In the genomic region with DNA sequence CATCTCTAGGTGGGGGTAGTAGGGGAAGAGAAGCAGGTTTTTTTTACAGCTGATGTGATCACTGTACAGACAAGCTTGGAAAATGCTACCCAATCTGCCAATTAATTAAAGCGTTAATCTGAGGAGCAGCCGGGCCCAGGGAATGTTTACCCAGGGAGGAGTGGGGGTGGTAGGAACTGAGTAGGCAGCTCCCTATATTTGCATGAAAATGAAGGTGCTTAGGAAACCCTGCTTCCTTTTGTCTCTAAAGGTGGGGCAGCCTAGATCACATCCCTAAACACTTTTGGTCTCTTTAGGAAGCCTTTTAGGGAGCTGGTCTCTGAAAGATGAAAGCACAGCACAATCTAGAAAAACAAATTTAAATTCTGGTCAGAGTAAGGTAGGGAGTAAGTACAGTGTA, we compare ENCODE assay signal across 11 cellular contexts. TPM values are rescaled to one million over a fixed set of nuclear protein-coding genes. Genes with fewer than 3 reads are reported as not detected.
DNase-seq lines count a peak whose midpoint lies in the region; ATAC-seq and TF ChIP-seq lines count a peak whose summit lies in the region.
"Had no signal": no experiment of that assay in that cellular context is flagged by ENCODE, and none has a peak within 500 bp of the region (broad histone marks: within the 10 kb centered on the region; RNA-seq: fewer than 3 reads in every experiment).

No MANE protein-coding gene starts in this region.

- POLR2A ChIA-PET in IMR-90 (lab: Charles Lee; ENCODE audit: unreplicated experiment) = no interaction called here

- no peak overlapping the region for H2AK9ac ChIP-seq in IMR-90 (replicated peaks; ENCODE audit: low read depth, low read length, poor library complexity)

- dilution Hi-C loops in IMR-90 (cut with HindIII; ENCODE audit: low sequenced_read_pairs, unreplicated experiment) = no loop called here

- H3K27me3 Mint-ChIP-seq in brain = no peaks in the 10 kb centered on the region
- no peaks in the 10 kb centered on the region for H3K27me3 Mint-ChIP-seq in effector memory CD8-positive, alpha-beta T cell

- peaks cover 33% of the 10 kb centered on the region for H3K36me3 Mint-ChIP-seq in brain
- H3K36me3 Mint-ChIP-seq in effector memory CD8-positive, alpha-beta T cell (ENCODE audit: insufficient read depth) = peaks cover 32% of the 10 kb centered on the region

- peak overlapping the region; percentile 17 to 92 (median 78) for H3K27ac Mint-ChIP-seq in brain
- H3K27ac Mint-ChIP-seq in effector memory CD8-positive, alpha-beta T cell = no peak overlapping the region
- H3K27ac Mint-ChIP-seq: T-helper 2 cell treated with Interferon-gamma antibody and Interleukin-4, amounts not matched to agents 5 μg/mL and 100 μg/mL, for 36 hours had no signal

- peaks cover 14% of the 10 kb centered on the region for H3K4me1 ChIP-seq in IMR-90 (ENCODE audit: control insufficient read depth, insufficient read depth, low read length)
- H3K4me1 ChIP-seq in left lung = peaks cover 0 to 4% of the 10 kb centered on the region in 2 donors

- peak overlapping the region; percentile 66; the same call in 1 of the 2 replicates for H3K18ac ChIP-seq in IMR-90 (ENCODE audit: low read depth, low read length)

- H3K14ac ChIP-seq in IMR-90 (replicated peaks; ENCODE audit: low read depth, low read length) = peak overlapping the region; percentile 75

- peaks cover 8 to 46% of the 10 kb centered on the region in 2 experiments; a peak in 3 of 4 replicates for H3K79me1 ChIP-seq in IMR-90 (ENCODE audit: low read depth in 1 of 2, low read length in 2 of 2)

- H3K4ac ChIP-seq in IMR-90 (ENCODE audit: low read depth, low read length) = peak overlapping the region; percentile 56; the same call in 1 of the 2 replicates

- in situ Hi-C loops in IMR-90 (cut with MboI; ENCODE audit: low sequenced_read_pairs) = no loop called here

- peak; percentile 68 for DNase-seq in ELF-1 (ENCODE audit: low read depth, low spot score)
- peak; percentile 4 for DNase-seq in IMR-90
- DNase-seq in left lung = no peak
- no peak for DNase-seq in effector memory CD8-positive, alpha-beta T cell
- DNase-seq: left cardiac atrium; MM.1S; stimulated activated naive CD4-positive, alpha-beta T cell had no signal

- peaks cover 10% of the 10 kb centered on the region for H3K36me3 ChIP-seq in IMR-90 (ENCODE audit: control insufficient read depth, insufficient read depth, low read length)
- peaks cover 0 to 38% of the 10 kb centered on the region in 2 donors for H3K36me3 ChIP-seq in left lung

- no CpG with 5 or more reads among the region's 2 CpGs for WGBS in IMR-90 (ENCODE audit: extremely low coverage in 2 of 2, insufficient read length in 1 of 2), 2 experiments

- CTCF ChIA-PET in IMR-90 (lab: Yijun Ruan, JAX) = interaction anchor here (0.6 to 1.1 kb wide), 2 partner anchors 10 to 170 kb away, joined by 3 to 4 read pairs; no protein-coding TSS in a partner anchor

- peak overlapping the region; percentile 19; the same call in 1 of the 2 replicates for H4K91ac ChIP-seq in IMR-90 (ENCODE audit: insufficient read depth, low read depth, low read length)

- intact Hi-C loops in IMR-90 (cut with micrococcal nuclease) = loop anchor here (5.0 kb wide), 1 partner anchor 95 kb away; the partner anchor contains the start of gene GBF1
- intact Hi-C loops in left lung (cut with DNase I) = no loop called here

- no peak overlapping the region; the same call in 1 of the 2 replicates for H3K9ac ChIP-seq in IMR-90 (ENCODE audit: low read depth, low read length)

- H3K9me3 ChIP-seq in IMR-90 (ENCODE audit: control insufficient read depth, insufficient read depth, low read length) (no peaks in the 10 kb centered on the region), left lung (no peaks in the 10 kb centered on the region)

- H3K9me3 Mint-ChIP-seq in brain = no peaks in the 10 kb centered on the region
- H3K9me3 Mint-ChIP-seq in effector memory CD8-positive, alpha-beta T cell = no peaks in the 10 kb centered on the region
- H3K9me3 Mint-ChIP-seq: T-helper 2 cell treated with Interferon-gamma antibody and Interleukin-4, amounts not matched to agents 5 μg/mL and 100 μg/mL, for 36 hours had no signal

- peak overlapping the region; percentile 58; the same call in 1 of the 2 replicates for H4K5ac ChIP-seq in IMR-90 (ENCODE audit: low read depth, low read length)

- 0 out of 2 replicates have a peak overlapping the region, but pooled peaks have one; percentile 11 for H2AK5ac ChIP-seq in IMR-90 (ENCODE audit: low read depth, low read length)

- H3K4me2 ChIP-seq in IMR-90 (ENCODE audit: low read depth, low read length) = peak overlapping the region; percentile 35; the same call in 1 of the 2 replicates

- H3K27me3 ChIP-seq in IMR-90 (ENCODE audit: control insufficient read depth, insufficient read depth, low read length) (no peaks in the 10 kb centered on the region), left lung (no peaks in the 10 kb centered on the region)

- no peak for TF ChIP-seq CTCF in IMR-90 (conservative IDR thresholded peaks at IDR 0.05; ENCODE audit: low read depth, low read length)
- TF ChIP-seq CTCF in brain (conservative IDR thresholded peaks at IDR 0.05) = no peak
- TF ChIP-seq CTCF in left lung (IDR thresholded peaks at IDR 0.05) = no peak

- peaks cover 15% of the 10 kb centered on the region for H4K20me1 ChIP-seq in IMR-90 (ENCODE audit: insufficient read depth, low read length)

- ATAC-seq in IMR-90 (ENCODE audit: low read depth) (peak; percentile 32), left lung (peak; percentile 26), HG03095 (IDR thresholded peaks at IDR 0.05; ENCODE audit: unreplicated experiment) (no peak), HG03460 (IDR thresholded peaks at IDR 0.05; ENCODE audit: unreplicated experiment) (no peak)
- no peak for ATAC-seq in effector memory CD8-positive, alpha-beta T cell (replicated peaks)

- no peak overlapping the region; the same call in 2 of the 3 replicates for H2BK15ac ChIP-seq in IMR-90 (ENCODE audit: low read depth, low read length)

- H2AFZ ChIP-seq in IMR-90 (replicated peaks; ENCODE audit: low read length, poor library complexity) = no peak overlapping the region

- H2BK20ac ChIP-seq in IMR-90 (ENCODE audit: low read depth, low read length) = peak overlapping the region; percentile 44; the same call in 1 of the 2 replicates

- BruUV-seq in IMR-90 (replicated peaks; lab: Mats Ljungman, UMichigan) = no TSS peak

- peak overlapping the region; percentile 71 for H2BK5ac ChIP-seq in IMR-90 (ENCODE audit: low read depth, low read length, poor library complexity, severe bottlenecking)

- no peak for TF ChIP-seq RAD21 in IMR-90 (IDR thresholded peaks at IDR 0.05; ENCODE audit: low read length)

- peak overlapping the region in 3 of 5 experiments; percentile 4 to 22 (median 10) for H3K4me3 Mint-ChIP-seq in brain
- H3K4me3 Mint-ChIP-seq in effector memory CD8-positive, alpha-beta T cell = no peak overlapping the region
- H3K4me3 Mint-ChIP-seq: T-helper 2 cell treated with Interferon-gamma antibody and Interleukin-4, amounts not matched to agents 5 μg/mL and 100 μg/mL, for 36 hours had no signal

- peaks cover 8% of the 10 kb centered on the region; the same call in 1 of the 2 replicates for H3K9me1 ChIP-seq in IMR-90 (ENCODE audit: insufficient read depth, low read length)

- H3K4me3 ChIP-seq in IMR-90 (ENCODE audit: insufficient read depth, low read depth, low read length) (no peak overlapping the region), left lung (no peak overlapping the region)

- no peak for TF ChIP-seq POLR2A in IMR-90 (IDR thresholded peaks at IDR 0.05; ENCODE audit: low read depth, low read length)

- H2BK120ac ChIP-seq in IMR-90 (ENCODE audit: low read depth, low read length) = peak overlapping the region; percentile 29; the same call in 1 of the 2 replicates

- H3K56ac ChIP-seq in IMR-90 (ENCODE audit: extremely low read depth, insufficient read depth, low read length) = 0 out of 2 replicates have a peak overlapping the region, but pooled peaks have one; percentile 12

- no peak overlapping the region for H3K23ac ChIP-seq in IMR-90 (ENCODE audit: low read depth, low read length)

- peaks cover 31% of the 10 kb centered on the region for H3K4me1 Mint-ChIP-seq in brain
- H3K4me1 Mint-ChIP-seq in effector memory CD8-positive, alpha-beta T cell (ENCODE audit: low read depth in 2 of 2) = peaks cover 0 to 2% of the 10 kb centered on the region in 2 donors

- peak overlapping the region; percentile 55 to 58; a peak in 3 of 4 replicates for H4K8ac ChIP-seq in IMR-90 (ENCODE audit: low read depth in 2 of 2, low read length in 2 of 2)

- H3K27ac ChIP-seq in IMR-90 (ENCODE audit: insufficient read depth, low read length) (no peak overlapping the region), left lung (no peak overlapping the region)

TF ChIP-seq in IMR-90, 13 proteins besides CTCF, POLR2A, EP300 and RAD21 (continues in another document):
- TF ChIP-seq CEBPB (IDR thresholded peaks at IDR 0.05; ENCODE audit: low read depth, low read length) = no peak
- TF ChIP-seq BHLHE40 (IDR thresholded peaks at IDR 0.05; ENCODE audit: low read depth, low read length) = no peak
- TF ChIP-seq ELK1 (IDR thresholded peaks at IDR 0.05; ENCODE audit: borderline replicate concordance, low read depth, low read length) = no peak
- TF ChIP-seq MAFK (IDR thresholded peaks at IDR 0.05; ENCODE audit: low read depth, low read length) = no peak
- TF ChIP-seq, protein P1, sequence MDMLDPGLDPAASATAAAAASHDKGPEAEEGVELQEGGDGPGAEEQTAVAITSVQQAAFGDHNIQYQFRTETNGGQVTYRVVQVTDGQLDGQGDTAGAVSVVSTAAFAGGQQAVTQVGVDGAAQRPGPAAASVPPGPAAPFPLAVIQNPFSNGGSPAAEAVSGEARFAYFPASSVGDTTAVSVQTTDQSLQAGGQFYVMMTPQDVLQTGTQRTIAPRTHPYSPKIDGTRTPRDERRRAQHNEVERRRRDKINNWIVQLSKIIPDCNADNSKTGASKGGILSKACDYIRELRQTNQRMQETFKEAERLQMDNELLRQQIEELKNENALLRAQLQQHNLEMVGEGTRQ (IDR thresholded peaks at IDR 0.05; ENCODE audit: low read depth, low read length) = no peak
- no peak for TF ChIP-seq NFE2L2 (IDR thresholded peaks at IDR 0.05; ENCODE audit: low read depth, low read length)
- no peak for TF ChIP-seq FOS (IDR thresholded peaks at IDR 0.05; ENCODE audit: low read depth, low read length)

RNA-seq across cellular contexts. Expression of gene NFKB2, which starts 53.0 kb away (rescaled TPM):
- total RNA-seq in IMR-90 (2012; rRNA removed) (16.1 TPM in 2 replicates), left lung (10 to 100 TPM; 37.0 to 50.2 TPM)
- polyA plus RNA-seq in IMR-90 (2012; rRNA removed) (32.3 and 34.7 TPM in 2 replicates), brain (ENCODE audit: insufficient read depth, low read depth, low replicate concordance) (6.8 TPM)
- 27.9 and 40.3 TPM in 2 replicates for polyA plus RNA-seq in IMR-90 (2012; cell fraction: cytosol; rRNA removed)
- 81.8 and 143 TPM in 2 replicates for polyA plus RNA-seq in IMR-90 (2012; cell fraction: nucleus; rRNA removed; ENCODE audit: low replicate concordance)

Comparison
In these comparisons a context has a peak if more than half of its experiments do, and no peak if none do; other contexts are left out.
1. DNase-seq: peak in ELF-1 (single experiment) and IMR-90 (single experiment); none in left lung (0 of 2) and effector memory CD8-positive, alpha-beta T cell (0 of 3).
2. ATAC-seq: peak in IMR-90 (single experiment) and left lung (single experiment); none in effector memory CD8-positive, alpha-beta T cell (single experiment), HG03095 (single experiment) and HG03460 (single experiment).
3. H3K27ac Mint-ChIP-seq: peak in brain (5 of 5); none in effector memory CD8-positive, alpha-beta T cell (0 of 2).
4. H3K4me3 Mint-ChIP-seq: peak in brain (3 of 5); none in effector memory CD8-positive, alpha-beta T cell (0 of 2).